ENCODE assay signal across 2 cellular contexts in genomic region chr15:75620776-75621536, GRCh38.
TF ChIP-seq lines count a peak whose summit lies in the region.

No MANE protein-coding gene starts in this region.

TF ChIP-seq in A549, 52 proteins besides CTCF, POLR2A, EP300 and RAD21:
- TF ChIP-seq HOXB5 (CRISPR knock-in tag; IDR thresholded peaks at IDR 0.05) (no peak), TFCP2L1 (CRISPR knock-in tag; IDR thresholded peaks at IDR 0.05) (no peak), SREBF2 (IDR thresholded peaks at IDR 0.05) (no peak), MAX (IDR thresholded peaks at IDR 0.05) (no peak), BHLHE40 (IDR thresholded peaks at IDR 0.05; ENCODE audit: low read depth, low read length) (no peak), RCOR1 (IDR thresholded peaks at IDR 0.05; ENCODE audit: low read depth, low read length) (no peak), CBX2 (IDR thresholded peaks at IDR 0.05; ENCODE audit: borderline replicate concordance, low read depth) (no peak), NFE2L2 (conservative IDR thresholded peaks at IDR 0.05; ENCODE audit: low read length) (no peak), HDAC2 (IDR thresholded peaks at IDR 0.05) (no peak), ZFP36 (IDR thresholded peaks at IDR 0.05; ENCODE audit: borderline replicate concordance, partially characterized antibody) (no peak), FOSL2 (IDR thresholded peaks at IDR 0.05) (no peak), FOSL2 (CRISPR knock-in tag; IDR thresholded peaks at IDR 0.05) (no peak; the same call in 1 of the 2 replicates), ZSCAN20 (CRISPR knock-in tag; IDR thresholded peaks at IDR 0.05) (no peak)

TF ChIP-seq in IMR-90, 13 proteins besides CTCF, POLR2A, EP300 and RAD21:
- no peak for TF ChIP-seq CHD1 (IDR thresholded peaks at IDR 0.05; ENCODE audit: low read depth, low read length)
- peak; percentile 67 for TF ChIP-seq CEBPB (IDR thresholded peaks at IDR 0.05; ENCODE audit: low read depth, low read length)
- no peak for TF ChIP-seq MAZ (IDR thresholded peaks at IDR 0.05; ENCODE audit: borderline replicate concordance, low read depth, low read length)
- TF ChIP-seq SMC3 (IDR thresholded peaks at IDR 0.05; ENCODE audit: low read depth, low read length): peak; percentile 23; the same call in 1 of the 2 replicates
- TF ChIP-seq RCOR1 (IDR thresholded peaks at IDR 0.05; ENCODE audit: insufficient replicate concordance, low read length): no peak
